Comparison of ENCODE assay signal across 25 cellular contexts in the genomic region with DNA sequence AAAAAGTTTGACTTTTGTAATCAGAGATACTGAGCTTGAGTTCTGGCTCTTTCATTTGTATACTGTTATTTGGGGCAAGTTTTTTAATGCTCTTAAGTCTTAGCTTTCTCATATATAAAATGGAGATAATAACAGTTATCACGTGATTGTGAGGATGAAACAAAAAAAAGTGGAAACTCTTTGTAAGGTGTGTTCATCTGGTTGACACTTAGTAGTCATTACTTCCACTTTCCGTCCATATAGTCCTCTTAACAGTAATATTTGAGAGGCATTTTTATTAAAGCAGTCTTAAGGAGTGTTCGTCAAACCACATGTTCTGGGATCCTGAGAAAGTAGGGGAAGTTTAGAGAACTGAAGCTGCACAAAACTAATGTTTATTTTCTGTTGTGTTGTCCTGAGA.
A peak's percentile ranks its signal among the peaks of the same experiment; 100 is the strongest.
DNase-seq lines count a peak whose midpoint lies in the region; ATAC-seq, FAIRE-seq and TF ChIP-seq lines count a peak whose summit lies in the region.
"Had no signal": no experiment of that assay in that cellular context is flagged by ENCODE, and none has a peak within 500 bp of the region (broad histone marks: within the 10 kb centered on the region; RNA-seq: fewer than 3 reads in every experiment).

No MANE protein-coding gene starts in this region.

- peaks cover 61% of the 10 kb centered on the region for H4K20me1 ChIP-seq in KMS-11 (ENCODE audit: insufficient read depth)
- H4K20me1 ChIP-seq in astrocyte (ENCODE audit: insufficient read depth, low read length), result peaks cover 58% of the 10 kb centered on the region

- no peak for TF ChIP-seq POLR2A in GM12891 (IDR thresholded peaks at IDR 0.05; ENCODE audit: low read depth, low read length)

- DNase-seq in GM12891 (ENCODE audit: insufficient read length, low spot score) (no peak), astrocyte (ENCODE audit: low read depth) (no peak), NCI-H82 treated with DMSO at 0.1 percent for 48 hours (lab: John Stamatoyannopoulos, UW; ENCODE audit: unreplicated experiment) (no peak), NOMO-1 (lab: John Stamatoyannopoulos, UW; ENCODE audit: unreplicated experiment in 2 of 2) (no peak), G401 (ENCODE audit: low spot score) (no peak)
- no peak for DNase-seq in stimulated activated naive B cell treated with anti-CD40 and anti-IgM and Interleukin-4, amounts not matched to agents 10 μg/mL and 1 μg/mL and 100 μg/mL, for 72 hours
- DNase-seq: activated CD8-positive, alpha-beta memory T cell treated with anti-CD3 and anti-CD28 coated beads, Interleukin-2, amount 10 ng/mL, durations not matched to agents 7 days and 5 days; activated naive CD8-positive, alpha-beta T cell treated with anti-CD3 and anti-CD28 coated beads, Interleukin-2, amount 10 ng/mL, durations not matched to agents 7 days and 5 days; DMS79 treated with DMSO at 0.1 percent for 48 hours; effector CD4-positive, alpha-beta T cell; H9; IMR-90; MM.1S; NCI-H82; nucleus accumbens; PC-3; SHP77 treated with DMSO at 0.1 percent for 48 hours; stimulated activated CD4-positive, alpha-beta T cell treated with anti-CD3 and anti-CD28 coated beads, Interleukin-2, amount 100 ng/mL, for 24 hours had no signal

- no peaks in the 10 kb centered on the region for H3K9me3 ChIP-seq in astrocyte (ENCODE audit: insufficient read depth, low read depth, low read length)
- H3K9me3 ChIP-seq: tibial nerve had no signal

- no peak overlapping the region for H3K9ac ChIP-seq in KMS-11
- no peak overlapping the region for H3K9ac ChIP-seq in astrocyte (ENCODE audit: low read length)

- H3K27ac ChIP-seq in KMS-11 (no peak overlapping the region), astrocyte (ENCODE audit: low read depth, low read length) (no peak overlapping the region)
- H3K27ac ChIP-seq: hepatocyte, skin epidermis, tibial nerve had no signal

- peaks cover 89% of the 10 kb centered on the region for H3K4me1 ChIP-seq in KMS-11 (ENCODE audit: low read depth, poor library complexity, severe bottlenecking)
- H3K4me1 ChIP-seq in astrocyte (ENCODE audit: insufficient read depth, low read length), result peaks cover 21% of the 10 kb centered on the region

- in situ Hi-C loops in G401 (cut with HindIII; ENCODE audit: low sequenced_read_pairs), result no loop called here

- H3K4me3 Mint-ChIP-seq in astrocyte (ENCODE audit: unreplicated experiment), result no peak overlapping the region
- no peak overlapping the region for H3K4me3 Mint-ChIP-seq in stimulated activated naive B cell treated with anti-CD40 and anti-IgM and Interleukin-4, amounts not matched to agents 10 μg/mL and 1 μg/mL and 100 μg/mL, for 72 hours
- H3K4me3 Mint-ChIP-seq: activated CD8-positive, alpha-beta memory T cell treated with anti-CD3 and anti-CD28 coated beads, Interleukin-2, amount 10 ng/mL, durations not matched to agents 7 days and 5 days; activated naive CD8-positive, alpha-beta T cell treated with anti-CD3 and anti-CD28 coated beads, Interleukin-2, amount 10 ng/mL, durations not matched to agents 7 days and 5 days; H9; stimulated activated memory B cell treated with anti-CD40 and anti-IgM and Interleukin-4, amounts not matched to agents 10 μg/mL and 1 μg/mL and 100 μg/mL, for 72 hours had no signal

- peaks cover 93% of the 10 kb centered on the region for H3K79me2 ChIP-seq in KMS-11 (ENCODE audit: insufficient read depth, low read depth)
- peaks cover 90% of the 10 kb centered on the region for H3K79me2 ChIP-seq in astrocyte (ENCODE audit: insufficient read depth, low read length)

- peak; percentile 61 to 78 for ATAC-seq in stimulated activated naive B cell treated with anti-CD40 and anti-IgM and Interleukin-4, amounts not matched to agents 10 μg/mL and 1 μg/mL and 100 μg/mL, for 72 hours (replicated peaks)
- ATAC-seq: activated CD8-positive, alpha-beta memory T cell treated with anti-CD3 and anti-CD28 coated beads, Interleukin-2, amount 10 ng/mL, durations not matched to agents 7 days and 5 days; esophagus mucosa; PC-3; stimulated activated memory B cell treated with anti-CD40 and anti-IgM and Interleukin-4, amounts not matched to agents 10 μg/mL and 1 μg/mL and 100 μg/mL, for 72 hours had no signal

- H2AFZ ChIP-seq in KMS-11 (ENCODE audit: low read depth), result no peak overlapping the region
- H2AFZ ChIP-seq in astrocyte (ENCODE audit: low read depth, low read length), result no peak overlapping the region
- H2AFZ ChIP-seq: hepatocyte had no signal

- H3K27ac Mint-ChIP-seq in astrocyte (ENCODE audit: unreplicated experiment), result peak overlapping the region; percentile 7
- H3K27ac Mint-ChIP-seq in stimulated activated naive B cell treated with anti-CD40 and anti-IgM and Interleukin-4, amounts not matched to agents 10 μg/mL and 1 μg/mL and 100 μg/mL, for 72 hours, result no peak overlapping the region
- H3K27ac Mint-ChIP-seq: activated CD8-positive, alpha-beta memory T cell treated with anti-CD3 and anti-CD28 coated beads, Interleukin-2, amount 10 ng/mL, durations not matched to agents 7 days and 5 days; activated naive CD8-positive, alpha-beta T cell treated with anti-CD3 and anti-CD28 coated beads, Interleukin-2, amount 10 ng/mL, durations not matched to agents 7 days and 5 days; H9; stimulated activated memory B cell treated with anti-CD40 and anti-IgM and Interleukin-4, amounts not matched to agents 10 μg/mL and 1 μg/mL and 100 μg/mL, for 72 hours had no signal

- H3K4me3 ChIP-seq in KMS-11 (IDR thresholded peaks at IDR 0.05; ENCODE audit: insufficient read depth, low read depth, low read length), result no peak overlapping the region
- no peak overlapping the region for H3K4me3 ChIP-seq in astrocyte (ENCODE audit: insufficient read depth, low read depth, low read length)
- H3K4me3 ChIP-seq: hepatocyte, skin epidermis, tibial nerve had no signal

- TF ChIP-seq CTCF in KMS-11 (conservative IDR thresholded peaks at IDR 0.05; ENCODE audit: low read depth, low read length) (no peak), astrocyte (IDR thresholded peaks at IDR 0.05; ENCODE audit: insufficient read depth, low read depth, low read length) (no peak)

- no peaks in the 10 kb centered on the region for H3K9me3 Mint-ChIP-seq in astrocyte (ENCODE audit: unreplicated experiment)
- H3K9me3 Mint-ChIP-seq in stimulated activated naive B cell treated with anti-CD40 and anti-IgM and Interleukin-4, amounts not matched to agents 10 μg/mL and 1 μg/mL and 100 μg/mL, for 72 hours, result peaks cover 0 to 1% of the 10 kb centered on the region in 2 donors
- H3K9me3 Mint-ChIP-seq: H9; stimulated activated memory B cell treated with anti-CD40 and anti-IgM and Interleukin-4, amounts not matched to agents 10 μg/mL and 1 μg/mL and 100 μg/mL, for 72 hours had no signal

- H3K27me3 Mint-ChIP-seq in astrocyte (ENCODE audit: low read depth, unreplicated experiment), result no peaks in the 10 kb centered on the region
- no peaks in the 10 kb centered on the region for H3K27me3 Mint-ChIP-seq in stimulated activated naive B cell treated with anti-CD40 and anti-IgM and Interleukin-4, amounts not matched to agents 10 μg/mL and 1 μg/mL and 100 μg/mL, for 72 hours
- H3K27me3 Mint-ChIP-seq: activated CD8-positive, alpha-beta memory T cell treated with anti-CD3 and anti-CD28 coated beads, Interleukin-2, amount 10 ng/mL, durations not matched to agents 7 days and 5 days; activated naive CD8-positive, alpha-beta T cell treated with anti-CD3 and anti-CD28 coated beads, Interleukin-2, amount 10 ng/mL, durations not matched to agents 7 days and 5 days; stimulated activated memory B cell treated with anti-CD40 and anti-IgM and Interleukin-4, amounts not matched to agents 10 μg/mL and 1 μg/mL and 100 μg/mL, for 72 hours had no signal

- H3K36me3 ChIP-seq in KMS-11 (ENCODE audit: insufficient read depth), result peaks cover 8% of the 10 kb centered on the region
- H3K36me3 ChIP-seq in astrocyte (ENCODE audit: insufficient read depth, low read length), result peaks cover 6% of the 10 kb centered on the region

- H3K36me3 Mint-ChIP-seq in astrocyte (ENCODE audit: low read depth, unreplicated experiment), result peaks cover 5% of the 10 kb centered on the region
- peaks cover 24 to 45% of the 10 kb centered on the region in 2 donors for H3K36me3 Mint-ChIP-seq in stimulated activated naive B cell treated with anti-CD40 and anti-IgM and Interleukin-4, amounts not matched to agents 10 μg/mL and 1 μg/mL and 100 μg/mL, for 72 hours

- H3K27me3 ChIP-seq in KMS-11 (ENCODE audit: insufficient read depth, low read depth) (no peaks in the 10 kb centered on the region), astrocyte (ENCODE audit: insufficient read depth, low read length) (no peaks in the 10 kb centered on the region)
- H3K27me3 ChIP-seq: hepatocyte, tibial nerve had no signal

- H3K4me1 Mint-ChIP-seq in astrocyte (ENCODE audit: low read depth, unreplicated experiment), result peaks cover 68% of the 10 kb centered on the region
- H3K4me1 Mint-ChIP-seq in stimulated activated naive B cell treated with anti-CD40 and anti-IgM and Interleukin-4, amounts not matched to agents 10 μg/mL and 1 μg/mL and 100 μg/mL, for 72 hours, result peaks cover 34 to 52% of the 10 kb centered on the region in 2 donors

- peak overlapping the region; percentile 26 for H3K4me2 ChIP-seq in KMS-11
- no peak overlapping the region for H3K4me2 ChIP-seq in astrocyte (ENCODE audit: low read length)
- H3K4me2 ChIP-seq: hepatocyte had no signal

- FAIRE-seq in GM12891 (lab: Jason Lieb, UNC) (peak; percentile 77), astrocyte (lab: Jason Lieb, UNC) (no peak)
- FAIRE-seq: frontal cortex had no signal

TF ChIP-seq in GM12891, 5 proteins besides CTCF, POLR2A, EP300 and RAD21:
- TF ChIP-seq POU2F2 (IDR thresholded peaks at IDR 0.05; ENCODE audit: low read depth, low read length) (no peak), TAF1 (IDR thresholded peaks at IDR 0.05; ENCODE audit: low read depth, low read length) (no peak), POLR2AphosphoS5 (IDR thresholded peaks at IDR 0.05; ENCODE audit: low read depth, low read length) (no peak), PAX5 (IDR thresholded peaks at IDR 0.05; ENCODE audit: insufficient read depth, low read length, severe bottlenecking) (no peak), SPI1 (IDR thresholded peaks at IDR 0.05; ENCODE audit: low read depth, low read length) (no peak)
